Comparison of ENCODE assay signal across 22 cellular contexts in the genomic region with DNA sequence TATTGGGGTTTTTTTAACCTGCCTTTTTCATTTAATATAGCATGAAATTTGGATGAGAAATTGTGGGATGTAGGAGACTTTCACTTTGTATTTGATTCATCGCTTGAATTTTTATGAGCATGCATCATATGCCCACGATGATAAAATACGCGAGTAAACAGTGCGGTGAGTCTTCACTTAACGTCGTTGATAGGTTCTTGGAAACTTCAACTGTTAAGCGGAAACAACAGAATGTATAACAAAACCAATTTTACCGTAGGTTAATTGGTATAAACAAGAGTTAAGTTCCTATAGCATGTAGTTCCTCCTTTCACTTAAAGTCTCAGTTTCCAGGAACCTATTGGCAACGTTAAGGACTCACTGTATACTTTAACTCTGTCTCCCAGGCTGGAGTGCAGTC.
"Had no signal": no experiment of that assay in that cellular context is flagged by ENCODE, and none has a peak within 500 bp of the region (broad histone marks: within the 10 kb centered on the region; RNA-seq: fewer than 3 reads in every experiment).

No MANE protein-coding gene starts in this region.

- H3K9me3 ChIP-seq: heart left ventricle, ovary, psoas muscle, right atrium auricular region, tibial artery had no signal

- H3K36me3 ChIP-seq: heart left ventricle, ovary, right atrium auricular region, tibial artery had no signal

- H3K4me1 ChIP-seq: psoas muscle, tibial artery had no signal

- H3K27ac ChIP-seq: heart left ventricle, ovary, psoas muscle, right atrium auricular region, tibial artery had no signal

- ATAC-seq: activated CD8-positive, alpha-beta T cell treated with anti-CD3 and anti-CD28 coated beads, Interleukin-2, amount 10 ng/mL, durations not matched to agents 7 days and 5 days; heart left ventricle; left ventricle myocardium superior; natural killer cell treated with Interleukin-12 subunit alpha and Interleukin-12 subunit beta and Interleukin-15 and Interleukin-18, amount 100 ng/mL, for 72 hours; psoas muscle; T-cell had no signal

- DNase-seq: activated CD4-positive, alpha-beta T cell treated with anti-CD3 and anti-CD28 coated beads, Interleukin-2, amount 10 ng/mL, durations not matched to agents 24 days and 14 days; activated CD4-positive, CD25-positive, alpha-beta regulatory T cell; activated CD8-positive, alpha-beta T cell treated with anti-CD3 and anti-CD28 coated beads, Interleukin-2, amount 10 ng/mL, durations not matched to agents 7 days and 5 days; activated effector memory CD4-positive, alpha-beta T cell treated with Interleukin-2 at 50 U/mL for 16 hours; activated naive CD4-positive, alpha-beta T cell treated with anti-CD3 and anti-CD28 coated beads for 36 hours; activated naive CD8-positive, alpha-beta T cell treated with anti-CD3 and anti-CD28 coated beads, Interleukin-2, amount 10 ng/mL, durations not matched to agents 7 days and 5 days; activated T-cell treated with anti-CD3 and anti-CD28 coated beads, Interleukin-2, amount 50 U/mL, for 24 hours; amniotic stem cell; cortex of kidney; endodermal cell; heart left ventricle; left ventricle myocardium superior; mammary epithelial cell; midbrain; ovary; psoas muscle; stimulated activated CD4-positive, alpha-beta T cell treated with anti-CD3 and anti-CD28 coated beads, Interleukin-4, amount 100 ng/mL, for 24 hours; T-cell; tibial artery had no signal

- H3K4me3 ChIP-seq: heart left ventricle, ovary, psoas muscle, right atrium auricular region, tibial artery had no signal

- H3K27me3 ChIP-seq: heart left ventricle, ovary, right atrium auricular region had no signal

- FAIRE-seq: islet of Langerhans had no signal
